In the genomic region with DNA sequence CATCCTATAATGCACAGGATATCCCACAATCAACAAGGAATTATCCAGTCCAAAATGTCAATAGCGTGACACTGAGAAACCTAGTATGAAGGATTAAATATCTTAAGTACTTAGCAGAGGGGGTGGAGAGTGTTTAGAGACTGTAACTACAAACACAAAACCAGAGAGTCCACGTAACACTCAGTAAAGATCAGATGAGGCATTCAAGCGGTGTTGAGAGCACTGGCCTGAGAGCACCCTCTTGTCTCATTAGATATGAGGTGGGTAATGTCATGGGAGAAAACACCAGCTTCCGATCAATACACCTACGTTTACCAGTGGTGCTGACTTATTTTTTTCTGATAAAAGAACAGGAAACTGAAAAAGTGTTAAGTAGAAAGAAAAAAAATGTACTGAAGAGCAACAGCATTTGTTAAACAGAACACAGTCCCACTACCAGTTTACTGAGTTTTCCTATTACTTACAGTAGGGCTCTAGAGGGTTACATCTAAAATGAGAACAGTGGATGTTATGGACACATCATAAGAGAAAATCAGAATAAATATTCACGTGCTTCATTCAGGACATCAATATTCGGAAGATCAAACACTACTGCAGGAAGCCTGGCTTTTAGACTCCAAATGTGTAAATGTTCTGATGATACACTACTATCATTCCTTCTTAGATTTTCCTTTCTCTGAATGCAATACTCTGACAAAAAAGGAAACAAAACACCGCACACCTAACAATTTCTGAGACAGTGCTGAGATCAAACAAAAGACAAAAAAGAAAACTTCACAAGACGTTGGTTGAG, we compare ENCODE assay signal across 1 cellular context.
TF ChIP-seq lines count a peak whose summit lies in the region.

No MANE protein-coding gene starts in this region.

TF ChIP-seq in HEK293, 187 proteins besides CTCF, POLR2A, EP300 and RAD21 (continued from another document):
- TF ChIP-seq ZFHX2 (tag by site-specific recombination; conservative IDR thresholded peaks at IDR 0.05) (no peak), SP7 (tag by site-specific recombination; IDR thresholded peaks at IDR 0.05) (no peak), SETDB1 (IDR thresholded peaks at IDR 0.05; ENCODE audit: insufficient read length, low read length) (no peak), KLF10 (tag by site-specific recombination; IDR thresholded peaks at IDR 0.05) (no peak), ZNF302 (tag by site-specific recombination; IDR thresholded peaks at IDR 0.05; ENCODE audit: low read depth) (no peak), ZNF140 (tag by site-specific recombination; IDR thresholded peaks at IDR 0.05) (no peak), ZNF133 (tag by site-specific recombination; IDR thresholded peaks at IDR 0.05) (no peak), ZNF555 (tag by site-specific recombination; conservative IDR thresholded peaks at IDR 0.05) (no peak), ZNF324 (tag by site-specific recombination; IDR thresholded peaks at IDR 0.05) (no peak), ZNF558 (tag by site-specific recombination; IDR thresholded peaks at IDR 0.05) (0 out of 2 replicates have a peak, but pooled peaks have one; percentile 71), GLI2 (tag by site-specific recombination; IDR thresholded peaks at IDR 0.05; ENCODE audit: borderline replicate concordance, low read depth) (no peak), ZNF121 (tag by site-specific recombination; IDR thresholded peaks at IDR 0.05) (no peak), ZNF202 (tag by site-specific recombination; IDR thresholded peaks at IDR 0.05; ENCODE audit: borderline replicate concordance) (no peak), ZNF24 (tag by site-specific recombination; IDR thresholded peaks at IDR 0.05) (no peak), FEZF1 (tag by site-specific recombination; IDR thresholded peaks at IDR 0.05) (no peak), ZNF623 (tag by site-specific recombination; IDR thresholded peaks at IDR 0.05) (no peak), ZBTB20 (tag by site-specific recombination; IDR thresholded peaks at IDR 0.05) (0 out of 2 replicates have a peak, but pooled peaks have one; percentile 30), ZNF785 (tag by site-specific recombination; IDR thresholded peaks at IDR 0.05) (no peak), ZNF548 (tag by site-specific recombination; IDR thresholded peaks at IDR 0.05) (no peak), ZNF521 (tag by site-specific recombination; IDR thresholded peaks at IDR 0.05) (no peak)
- TF ChIP-seq, protein P1, sequence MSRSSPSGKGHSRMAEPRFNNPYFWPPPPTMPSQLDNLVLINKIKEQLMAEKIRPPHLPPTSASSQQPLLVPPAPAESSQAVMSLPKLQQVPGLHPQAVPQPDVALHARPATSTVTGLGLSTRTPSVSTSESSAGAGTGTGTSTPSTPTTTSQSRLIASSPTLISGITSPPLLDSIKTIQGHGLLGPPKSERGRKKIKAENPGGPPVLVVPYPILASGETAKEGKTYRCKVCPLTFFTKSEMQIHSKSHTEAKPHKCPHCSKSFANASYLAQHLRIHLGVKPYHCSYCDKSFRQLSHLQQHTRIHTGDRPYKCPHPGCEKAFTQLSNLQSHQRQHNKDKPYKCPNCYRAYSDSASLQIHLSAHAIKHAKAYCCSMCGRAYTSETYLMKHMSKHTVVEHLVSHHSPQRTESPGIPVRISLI (tag by site-specific recombination; IDR thresholded peaks at IDR 0.05), result peak; percentile 82; the same call in 1 of the 2 replicates
- TF ChIP-seq, protein P2, sequence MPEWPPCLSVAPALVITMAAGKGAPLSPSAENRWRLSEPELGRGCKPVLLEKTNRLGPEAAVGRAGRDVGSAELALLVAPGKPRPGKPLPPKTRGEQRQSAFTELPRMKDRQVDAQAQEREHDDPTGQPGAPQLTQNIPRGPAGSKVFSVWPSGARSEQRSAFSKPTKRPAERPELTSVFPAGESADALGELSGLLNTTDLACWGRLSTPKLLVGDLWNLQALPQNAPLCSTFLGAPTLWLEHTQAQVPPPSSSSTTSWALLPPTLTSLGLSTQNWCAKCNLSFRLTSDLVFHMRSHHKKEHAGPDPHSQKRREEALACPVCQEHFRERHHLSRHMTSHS (tag by site-specific recombination; IDR thresholded peaks at IDR 0.05), result no peak
- TF ChIP-seq, protein P3, sequence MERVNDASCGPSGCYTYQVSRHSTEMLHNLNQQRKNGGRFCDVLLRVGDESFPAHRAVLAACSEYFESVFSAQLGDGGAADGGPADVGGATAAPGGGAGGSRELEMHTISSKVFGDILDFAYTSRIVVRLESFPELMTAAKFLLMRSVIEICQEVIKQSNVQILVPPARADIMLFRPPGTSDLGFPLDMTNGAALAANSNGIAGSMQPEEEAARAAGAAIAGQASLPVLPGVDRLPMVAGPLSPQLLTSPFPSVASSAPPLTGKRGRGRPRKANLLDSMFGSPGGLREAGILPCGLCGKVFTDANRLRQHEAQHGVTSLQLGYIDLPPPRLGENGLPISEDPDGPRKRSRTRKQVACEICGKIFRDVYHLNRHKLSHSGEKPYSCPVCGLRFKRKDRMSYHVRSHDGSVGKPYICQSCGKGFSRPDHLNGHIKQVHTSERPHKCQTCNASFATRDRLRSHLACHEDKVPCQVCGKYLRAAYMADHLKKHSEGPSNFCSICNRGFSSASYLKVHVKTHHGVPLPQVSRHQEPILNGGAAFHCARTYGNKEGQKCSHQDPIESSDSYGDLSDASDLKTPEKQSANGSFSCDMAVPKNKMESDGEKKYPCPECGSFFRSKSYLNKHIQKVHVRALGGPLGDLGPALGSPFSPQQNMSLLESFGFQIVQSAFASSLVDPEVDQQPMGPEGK (tag by site-specific recombination; IDR thresholded peaks at IDR 0.05), result peak; percentile 31; the same call in 1 of the 2 replicates
- TF ChIP-seq, protein P4, sequence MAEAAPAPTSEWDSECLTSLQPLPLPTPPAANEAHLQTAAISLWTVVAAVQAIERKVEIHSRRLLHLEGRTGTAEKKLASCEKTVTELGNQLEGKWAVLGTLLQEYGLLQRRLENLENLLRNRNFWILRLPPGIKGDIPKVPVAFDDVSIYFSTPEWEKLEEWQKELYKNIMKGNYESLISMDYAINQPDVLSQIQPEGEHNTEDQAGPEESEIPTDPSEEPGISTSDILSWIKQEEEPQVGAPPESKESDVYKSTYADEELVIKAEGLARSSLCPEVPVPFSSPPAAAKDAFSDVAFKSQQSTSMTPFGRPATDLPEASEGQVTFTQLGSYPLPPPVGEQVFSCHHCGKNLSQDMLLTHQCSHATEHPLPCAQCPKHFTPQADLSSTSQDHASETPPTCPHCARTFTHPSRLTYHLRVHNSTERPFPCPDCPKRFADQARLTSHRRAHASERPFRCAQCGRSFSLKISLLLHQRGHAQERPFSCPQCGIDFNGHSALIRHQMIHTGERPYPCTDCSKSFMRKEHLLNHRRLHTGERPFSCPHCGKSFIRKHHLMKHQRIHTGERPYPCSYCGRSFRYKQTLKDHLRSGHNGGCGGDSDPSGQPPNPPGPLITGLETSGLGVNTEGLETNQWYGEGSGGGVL (tag by site-specific recombination; IDR thresholded peaks at IDR 0.05), result no peak
- TF ChIP-seq, protein P5, sequence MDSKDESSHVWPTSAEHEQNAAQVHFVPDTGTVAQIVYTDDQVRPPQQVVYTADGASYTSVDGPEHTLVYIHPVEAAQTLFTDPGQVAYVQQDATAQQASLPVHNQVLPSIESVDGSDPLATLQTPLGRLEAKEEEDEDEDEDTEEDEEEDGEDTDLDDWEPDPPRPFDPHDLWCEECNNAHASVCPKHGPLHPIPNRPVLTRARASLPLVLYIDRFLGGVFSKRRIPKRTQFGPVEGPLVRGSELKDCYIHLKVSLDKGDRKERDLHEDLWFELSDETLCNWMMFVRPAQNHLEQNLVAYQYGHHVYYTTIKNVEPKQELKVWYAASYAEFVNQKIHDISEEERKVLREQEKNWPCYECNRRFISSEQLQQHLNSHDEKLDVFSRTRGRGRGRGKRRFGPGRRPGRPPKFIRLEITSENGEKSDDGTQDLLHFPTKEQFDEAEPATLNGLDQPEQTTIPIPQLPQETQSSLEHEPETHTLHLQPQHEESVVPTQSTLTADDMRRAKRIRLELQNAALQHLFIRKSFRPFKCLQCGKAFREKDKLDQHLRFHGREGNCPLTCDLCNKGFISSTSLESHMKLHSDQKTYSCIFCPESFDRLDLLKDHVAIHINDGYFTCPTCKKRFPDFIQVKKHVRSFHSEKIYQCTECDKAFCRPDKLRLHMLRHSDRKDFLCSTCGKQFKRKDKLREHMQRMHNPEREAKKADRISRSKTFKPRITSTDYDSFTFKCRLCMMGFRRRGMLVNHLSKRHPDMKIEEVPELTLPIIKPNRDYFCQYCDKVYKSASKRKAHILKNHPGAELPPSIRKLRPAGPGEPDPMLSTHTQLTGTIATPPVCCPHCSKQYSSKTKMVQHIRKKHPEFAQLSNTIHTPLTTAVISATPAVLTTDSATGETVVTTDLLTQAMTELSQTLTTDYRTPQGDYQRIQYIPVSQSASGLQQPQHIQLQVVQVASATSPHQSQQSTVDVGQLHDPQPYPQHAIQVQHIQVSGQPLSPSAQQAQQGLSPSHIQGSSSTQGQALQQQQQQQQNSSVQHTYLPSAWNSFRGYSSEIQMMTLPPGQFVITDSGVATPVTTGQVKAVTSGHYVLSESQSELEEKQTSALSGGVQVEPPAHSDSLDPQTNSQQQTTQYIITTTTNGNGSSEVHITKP (tag by site-specific recombination; IDR thresholded peaks at IDR 0.05), result peak; percentile 25; the same call in 1 of the 2 replicates
